ENCODE assay signal across 10 cellular contexts in the genomic region with DNA sequence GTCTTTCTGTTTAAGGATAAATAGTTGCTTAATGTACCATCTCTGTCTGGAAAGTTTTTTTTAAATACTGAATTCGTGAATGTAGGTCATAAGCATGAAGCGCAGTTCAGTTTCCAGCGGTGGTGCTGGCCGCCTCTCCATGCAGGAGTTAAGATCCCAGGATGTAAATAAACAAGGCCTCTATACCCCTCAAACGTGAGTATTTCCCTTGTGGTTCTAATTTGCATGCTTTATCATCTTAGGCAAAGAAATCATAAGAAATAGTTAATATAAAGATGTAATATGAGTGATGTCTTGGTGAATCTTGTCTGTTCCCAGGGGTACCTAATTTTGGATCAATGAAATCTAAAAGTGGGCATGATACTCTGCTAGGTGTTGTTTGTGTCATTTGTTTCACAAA. TPM values are rescaled to one million over a fixed set of nuclear protein-coding genes. Genes with fewer than 3 reads are reported as not detected.
DNase-seq lines count a peak whose midpoint lies in the region; ATAC-seq, FAIRE-seq and TF ChIP-seq lines count a peak whose summit lies in the region.
"Had no signal": no experiment of that assay in that cellular context is flagged by ENCODE, and none has a peak within 500 bp of the region (broad histone marks: within the 10 kb centered on the region; RNA-seq: fewer than 3 reads in every experiment).

No MANE protein-coding gene starts in this region.

- POLR2A ChIA-PET in HepG2 (lab: Yijun Ruan, JAX) = no interaction called here
- POLR2A ChIA-PET in T-cell (lab: Charles Lee) = interaction anchor here in 1 of 2 donors (0.9 kb wide), 1 partner anchor 82 kb away, joined by 3 read pairs; no protein-coding TSS in a partner anchor

- peak overlapping the region; percentile 98 to 100 (median 99) for H3K4me3 Mint-ChIP-seq in T-cell

- H2AFZ ChIP-seq in HepG2 (ENCODE audit: low read length) = no peak overlapping the region

- H3K4me3 ChIP-seq in HepG2 (replicated peaks in 1 of 3; ENCODE audit: insufficient read depth in 1 of 3, low read depth in 2 of 3, low read length in 3 of 3) = peak overlapping the region; percentile 82 to 89 (median 83)
- no peak overlapping the region for H3K4me3 ChIP-seq in right lobe of liver
- H3K4me3 ChIP-seq: ovary had no signal

- CTCF ChIA-PET in HepG2 (lab: Yijun Ruan, JAX; ENCODE audit: low intra/inter-chr PET ratio, low total read pairs) = no interaction called here
- CTCF ChIA-PET in T-cell (lab: Charles Lee) = interaction anchor here (0.5 to 0.9 kb wide), 2 partner anchors 9 to 30 kb away, joined by 3 read pairs; no protein-coding TSS in a partner anchor

- in situ Hi-C loops in HepG2 (cut with HindIII; ENCODE audit: extremely low pct_ligation_motif_present, low pct_unique_long_range_greater_than_20kb) = loop anchor here (25.0 kb wide), 1 partner anchor 1711 kb away; no protein-coding TSS in a partner anchor

- no peak for ATAC-seq in HepG2
- no peak for ATAC-seq in right lobe of liver
- ATAC-seq in T-cell (replicated peaks in 1 of 4) = no peak

- no peak for TF ChIP-seq RAD21 in HepG2 (CRISPR knock-in tag; IDR thresholded peaks at IDR 0.05)

- H4K20me1 ChIP-seq in HepG2 (ENCODE audit: insufficient read depth, low read length) = no peaks in the 10 kb centered on the region

- BruUV-seq in HepG2 (replicated peaks; lab: Mats Ljungman, UMichigan) = no TSS peak

- H3K9me3 ChIP-seq in HepG2 (ENCODE audit: low read length) = no peaks in the 10 kb centered on the region
- H3K9me3 ChIP-seq in right lobe of liver = no peaks in the 10 kb centered on the region
- H3K9me3 ChIP-seq: ovary had no signal

- H3K4me2 ChIP-seq in HepG2 (ENCODE audit: low read depth, low read length) = peak overlapping the region; percentile 92

- 15% methylated on average over 5 of the region's 5 CpGs for WGBS in HepG2 (ENCODE audit: low lambda C conversion rate)
- WGBS in right lobe of liver (ENCODE audit: insufficient coverage, low coverage, low lambda C conversion rate, missing lambda C conversion rate) = 37% methylated on average over 5 of the region's 5 CpGs

- H3K9me3 Mint-ChIP-seq in T-cell = no peaks in the 10 kb centered on the region

- FAIRE-seq in HepG2 (lab: Jason Lieb, UNC) (no peak), GM12891 (lab: Jason Lieb, UNC) (no peak)

- H3K4me1 ChIP-seq in HepG2 (ENCODE audit: insufficient read depth, low read length) (peaks cover 23% of the 10 kb centered on the region), right lobe of liver (peaks cover 0 to 13% (median 0%) of the 10 kb centered on the region in 4 donors)

- H3K36me3 ChIP-seq in HepG2 (replicated peaks in 1 of 2; ENCODE audit: control insufficient read depth in 1 of 2, insufficient read depth in 2 of 2, low read length in 2 of 2) (peaks cover 2 to 28% of the 10 kb centered on the region in 2 experiments; a peak in 4 of 5 replicates), right lobe of liver (no peaks in the 10 kb centered on the region)
- H3K36me3 ChIP-seq: ovary had no signal

- peaks cover 55 to 65% (median 64%) of the 10 kb centered on the region in 3 donors for H3K4me1 Mint-ChIP-seq in T-cell

- DNase-seq in HepG2 (ENCODE audit: low spot score) = no peak
- no peak for DNase-seq in right lobe of liver
- DNase-seq in T-cell = no peak
- DNase-seq in fibroblast of peridontal ligament (ENCODE audit: extremely low read depth) = peak; percentile 29
- no peak for DNase-seq in GM12891 (ENCODE audit: insufficient read length, low spot score)
- DNase-seq in hypothalamus (lab: John Stamatoyannopoulos, UW) = no peak
- DNase-seq in NCI-H446 (lab: John Stamatoyannopoulos, UW) = no peak
- DNase-seq in inferior parietal cortex (ENCODE audit: extremely low spot score) = no peak
- DNase-seq: GDM1, ovary had no signal

- no peak for TF ChIP-seq CTCF in HepG2 (CRISPR knock-in tag; IDR thresholded peaks at IDR 0.05)
- TF ChIP-seq CTCF in right lobe of liver (IDR thresholded peaks at IDR 0.05) = no peak

- intact Hi-C loops in HepG2 (cut with micrococcal nuclease; ENCODE audit: unreplicated experiment) (loop anchor here (2.0 kb wide), 1 partner anchor 82 kb away; a partner anchor contains a TSS), right lobe of liver (cut with DNase I) (no loop called here)

- H3K27ac Mint-ChIP-seq in T-cell = peak overlapping the region; percentile 82 to 100

- H3K27me3 ChIP-seq in HepG2 (ENCODE audit: control insufficient read depth in 1 of 2, insufficient read depth in 2 of 2, low read length in 2 of 2) = no peaks in the 10 kb centered on the region; a peak in 1 of 5 replicates
- H3K27me3 ChIP-seq in right lobe of liver = no peaks in the 10 kb centered on the region
- H3K27me3 ChIP-seq: ovary had no signal

- no peaks in the 10 kb centered on the region for H3K27me3 Mint-ChIP-seq in T-cell

- H3K9ac ChIP-seq in HepG2 (ENCODE audit: insufficient read depth, low read depth, low read length) = peak overlapping the region; percentile 98

- no peak for TF ChIP-seq POLR2A in HepG2 (IDR thresholded peaks at IDR 0.05; ENCODE audit: insufficient read depth in 1 of 2, low read depth in 2 of 2, low read length in 2 of 2)
- no peak for TF ChIP-seq POLR2A in right lobe of liver (IDR thresholded peaks at IDR 0.05)
- TF ChIP-seq POLR2A in GM12891 (IDR thresholded peaks at IDR 0.05; ENCODE audit: low read depth, low read length) = no peak

- H3K36me3 Mint-ChIP-seq in T-cell = peaks cover 3% of the 10 kb centered on the region

- H3K79me2 ChIP-seq in HepG2 (ENCODE audit: insufficient read depth, low read length) = peaks cover 52% of the 10 kb centered on the region

- H3K27ac ChIP-seq in HepG2 (ENCODE audit: extremely low read length, insufficient read depth, low read length) = peak overlapping the region; percentile 99
- no peak overlapping the region for H3K27ac ChIP-seq in right lobe of liver
- H3K27ac ChIP-seq: ovary had no signal

- no peak for TF ChIP-seq EP300 in HepG2 (IDR thresholded peaks at IDR 0.05; ENCODE audit: low read depth in 2 of 2, low read length in 2 of 2)
- no peak for TF ChIP-seq EP300 in HepG2 (CRISPR knock-in tag; IDR thresholded peaks at IDR 0.05; ENCODE audit: borderline replicate concordance)

TF ChIP-seq in GM12891, 5 proteins besides CTCF, POLR2A, EP300 and RAD21:
- TF ChIP-seq POU2F2 (IDR thresholded peaks at IDR 0.05; ENCODE audit: low read depth, low read length) = no peak
- no peak for TF ChIP-seq SPI1 (IDR thresholded peaks at IDR 0.05; ENCODE audit: low read depth, low read length)
- no peak for TF ChIP-seq TAF1 (IDR thresholded peaks at IDR 0.05; ENCODE audit: low read depth, low read length)

RNA-seq across cellular contexts. Expression of a gene that starts 1.5 kb away (rescaled TPM):
- 33.0 and 47.0 TPM in 2 replicates for total RNA-seq in HepG2 (2016; rRNA removed; fragmentation: Illumina TruSeq; extraction: Trizol)
- 4.3 and 6.1 TPM in 2 replicates for total RNA-seq in HepG2 (2016; cell fraction: cytosol; rRNA removed; fragmentation: Illumina TruSeq; extraction: Trizol; ENCODE audit: low read depth)
- 32.7 and 45.7 TPM in 2 replicates for total RNA-seq in HepG2 (2016; cell fraction: insoluble cytoplasmic fraction; rRNA removed; fragmentation: Illumina TruSeq; extraction: Trizol)
- 8.2 and 9.5 TPM in 2 replicates for total RNA-seq in HepG2 (2016; cell fraction: membrane; rRNA removed; fragmentation: Illumina TruSeq; extraction: Trizol)
- 28.1 and 31.1 TPM in 2 replicates for total RNA-seq in HepG2 (2016; cell fraction: nucleus; rRNA removed; fragmentation: Illumina TruSeq; extraction: Trizol)
- 5.5 and 9.6 TPM in 2 replicates for polyA plus RNA-seq in HepG2 (2011; rRNA removed)
- 3.2 TPM in 2 replicates for polyA plus RNA-seq in HepG2 (2011; cell fraction: cytosol; rRNA removed)
- 5.3 and 6.6 TPM in 2 replicates for polyA plus RNA-seq in HepG2 (2011; cell fraction: nucleus; rRNA removed)
- 6.5 and 14.5 TPM in 2 replicates for polyA plus RNA-seq in HepG2 (2012)
- polyA plus RNA-seq in HepG2 (2016; cell fraction: cytosol; fragmentation: Illumina TruSeq; extraction: Trizol; ENCODE audit: low read depth) = 2.0 and 2.1 TPM in 2 replicates
- polyA plus RNA-seq in HepG2 (2016; cell fraction: insoluble cytoplasmic fraction; fragmentation: Illumina TruSeq; extraction: Trizol; ENCODE audit: low read depth) = 37.2 and 40.2 TPM in 2 replicates
- 2.4 and 3.5 TPM in 2 replicates for polyA plus RNA-seq in HepG2 (2016; cell fraction: membrane; fragmentation: Illumina TruSeq; extraction: Trizol; ENCODE audit: low read depth)
- polyA plus RNA-seq in HepG2 (2016; cell fraction: nucleus; fragmentation: Illumina TruSeq; extraction: Trizol; ENCODE audit: insufficient read depth, low read depth) = 23.0 and 26.5 TPM in 2 replicates
- polyA minus RNA-seq in HepG2 (2011; rRNA and poly(A)+ RNA removed; ENCODE audit: low replicate concordance) = 6.0 and 39.3 TPM in 2 replicates
- polyA minus RNA-seq in HepG2 (2011; cell fraction: cytosol; rRNA and poly(A)+ RNA removed) = 5.6 and 7.0 TPM in 2 replicates
- polyA minus RNA-seq in HepG2 (2011; cell fraction: nucleus; rRNA and poly(A)+ RNA removed) = 32.8 and 47.0 TPM in 2 replicates
- total RNA-seq in right lobe of liver = 1 to 10 TPM in 2 of 6 experiments, under 1 TPM in 3, not detected in 1; 0.34 to 1.6 (median 0.55) TPM
- 1 to 10 TPM; 2.3 to 8.2 (median 3.3) TPM for total RNA-seq in T-cell
- polyA plus RNA-seq in GM12891 (2012; ENCODE audit: low read depth, missing spikeins) = 23.5 TPM

RNA-seq across cellular contexts. Expression of a gene that starts 1.6 kb away (rescaled TPM):
- 6.8 and 8.4 TPM in 2 replicates for total RNA-seq in HepG2 (2016; rRNA removed; fragmentation: Illumina TruSeq; extraction: Trizol)
- 2.2 and 2.6 TPM in 2 replicates for total RNA-seq in HepG2 (2016; cell fraction: cytosol; rRNA removed; fragmentation: Illumina TruSeq; extraction: Trizol; ENCODE audit: low read depth)
- 10.4 and 11.1 TPM in 2 replicates for total RNA-seq in HepG2 (2016; cell fraction: insoluble cytoplasmic fraction; rRNA removed; fragmentation: Illumina TruSeq; extraction: Trizol)
- 7.2 and 9.1 TPM in 2 replicates for total RNA-seq in HepG2 (2016; cell fraction: membrane; rRNA removed; fragmentation: Illumina TruSeq; extraction: Trizol)
- total RNA-seq in HepG2 (2016; cell fraction: nucleus; rRNA removed; fragmentation: Illumina TruSeq; extraction: Trizol) = 14.4 and 14.8 TPM in 2 replicates
- 5.6 and 8.1 TPM in 2 replicates for polyA plus RNA-seq in HepG2 (2011; rRNA removed)
- polyA plus RNA-seq in HepG2 (2011; cell fraction: cytosol; rRNA removed) = 2.8 and 3.9 TPM in 2 replicates
- 5.4 and 6.7 TPM in 2 replicates for polyA plus RNA-seq in HepG2 (2011; cell fraction: nucleus; rRNA removed)
- 5.7 and 6.2 TPM in 2 replicates for polyA plus RNA-seq in HepG2 (2012)
- 2.6 and 3.4 TPM in 2 replicates for polyA plus RNA-seq in HepG2 (2016; cell fraction: cytosol; fragmentation: Illumina TruSeq; extraction: Trizol; ENCODE audit: low read depth)
- 9.9 and 13.8 TPM in 2 replicates for polyA plus RNA-seq in HepG2 (2016; cell fraction: insoluble cytoplasmic fraction; fragmentation: Illumina TruSeq; extraction: Trizol; ENCODE audit: low read depth)
- polyA plus RNA-seq in HepG2 (2016; cell fraction: membrane; fragmentation: Illumina TruSeq; extraction: Trizol; ENCODE audit: low read depth) = 4.2 and 5.2 TPM in 2 replicates
- polyA plus RNA-seq in HepG2 (2016; cell fraction: nucleus; fragmentation: Illumina TruSeq; extraction: Trizol; ENCODE audit: insufficient read depth, low read depth) = 22.4 and 23.4 TPM in 2 replicates
- 4.1 and 12.7 TPM in 2 replicates for polyA minus RNA-seq in HepG2 (2011; rRNA and poly(A)+ RNA removed; ENCODE audit: low replicate concordance)
- 3.7 and 3.9 TPM in 2 replicates for polyA minus RNA-seq in HepG2 (2011; cell fraction: cytosol; rRNA and poly(A)+ RNA removed)
- polyA minus RNA-seq in HepG2 (2011; cell fraction: nucleus; rRNA and poly(A)+ RNA removed) = 20.5 and 21.6 TPM in 2 replicates
- total RNA-seq in right lobe of liver = 1 to 10 TPM; 3.2 to 4.9 (median 3.3) TPM
- 10 to 100 TPM; 15.1 to 27.7 (median 21.4) TPM for total RNA-seq in T-cell
- 4.0 TPM for polyA plus RNA-seq in GM12891 (2012; ENCODE audit: low read depth, missing spikeins)

Comparison
In these comparisons a context has a peak if more than half of its experiments do, and no peak if none do; other contexts are left out.
1. H3K4me3 ChIP-seq: peak in HepG2 (3 of 3); none in right lobe of liver (0 of 3).